In genomic region chr13:29541400-29541799, GRCh38 we compare ENCODE assay signal across 24 cellular contexts. TPM values are rescaled to one million over a fixed set of nuclear protein-coding genes. Genes with fewer than 3 reads are reported as not detected.
DNase-seq lines count a peak whose midpoint lies in the region; ATAC-seq lines count a peak whose summit lies in the region.
"Had no signal": no experiment of that assay in that cellular context is flagged by ENCODE, and none has a peak within 500 bp of the region (broad histone marks: within the 10 kb centered on the region; RNA-seq: fewer than 3 reads in every experiment).

No MANE protein-coding gene starts in this region.

- DNase-seq in activated CD4-positive, alpha-beta T cell treated with anti-CD3 and anti-CD28 coated beads, Interleukin-2, amount 50 U/mL, for 48 hours: peak; percentile 10 to 26
- no peak for DNase-seq in activated CD4-positive, alpha-beta T cell treated with anti-CD3 and anti-CD28 coated beads for 1 hour
- DNase-seq in stimulated activated CD4-positive, alpha-beta T cell treated with anti-CD3 and anti-CD28 coated beads, Interleukin-1b, Interleukin-23, amount 100 ng/mL, for 48 hours: peak; percentile 19
- no peak for DNase-seq in stimulated activated CD4-positive, alpha-beta T cell treated with anti-CD3 and anti-CD28 coated beads, Interleukin-4, amount 100 ng/mL, for 1 hour
- no peak for DNase-seq in activated naive CD4-positive, alpha-beta T cell treated with anti-CD3 and anti-CD28 coated beads, Interleukin-2, amount 50 U/mL, for 72 hours (ENCODE audit: low spot score in 2 of 2)
- DNase-seq in NCI-H345 treated with DMSO at 0.1 percent for 48 hours (lab: John Stamatoyannopoulos, UW; ENCODE audit: unreplicated experiment) (no peak), COR-L47 (lab: John Stamatoyannopoulos, UW) (no peak)
- DNase-seq: adrenal gland; AML-193; body of pancreas; CD8-positive, alpha-beta T cell; foreskin fibroblast; Kasumi-1; NCI-H1417 treated with DMSO at 0.1 percent for 48 hours; NCI-H345; nephron progenitor cell; Right ventricle myocardium superior; stimulated activated naive CD4-positive, alpha-beta T cell; T-helper 9 cell had no signal

- H3K27ac Mint-ChIP-seq in activated naive CD4-positive, alpha-beta T cell treated with anti-CD3 and anti-CD28 coated beads, Interleukin-2, amount 50 U/mL, for 72 hours: peak overlapping the region in 1 of 2 donors; percentile 52
- H3K27ac Mint-ChIP-seq: CD8-positive, alpha-beta T cell; dendritic cell treated with granulocyte-macrophage colony-stimulating factor and Interleukin-4, amounts not matched to agents 40 ng/mL and 50 ng/mL, for 4 days; nephron progenitor cell had no signal

- H3K36me3 Mint-ChIP-seq in activated naive CD4-positive, alpha-beta T cell treated with anti-CD3 and anti-CD28 coated beads, Interleukin-2, amount 50 U/mL, for 72 hours: peaks cover 4 to 15% of the 10 kb centered on the region in 2 donors

- H3K9me3 Mint-ChIP-seq in activated naive CD4-positive, alpha-beta T cell treated with anti-CD3 and anti-CD28 coated beads, Interleukin-2, amount 50 U/mL, for 72 hours: no peaks in the 10 kb centered on the region
- H3K9me3 Mint-ChIP-seq: CD8-positive, alpha-beta T cell; dendritic cell treated with granulocyte-macrophage colony-stimulating factor and Interleukin-4, amounts not matched to agents 40 ng/mL and 50 ng/mL, for 4 days had no signal

- peak; percentile 32 to 79 for ATAC-seq in activated naive CD4-positive, alpha-beta T cell treated with anti-CD3 and anti-CD28 coated beads, Interleukin-2, amount 50 U/mL, for 72 hours
- ATAC-seq: body of pancreas; CD8-positive, alpha-beta T cell; esophagus mucosa; GM12878; Panc1; SK-N-SH treated with all-trans-retinoic acid at 6 μM for 48 hours had no signal

RNA-seq across cellular contexts. Expression of gene SLC7A1, which starts 54.1 kb away (rescaled TPM):
- total RNA-seq in activated naive CD4-positive, alpha-beta T cell treated with anti-CD3 and anti-CD28 coated beads, Interleukin-2, amount 50 U/mL, for 72 hours: 10 to 100 TPM; 63.8 to 92.7 TPM

Comparison
In these comparisons a context has a peak if more than half of its experiments do, and no peak if none do; other contexts are left out.
1. DNase-seq: peak in activated CD4-positive, alpha-beta T cell treated with anti-CD3 and anti-CD28 coated beads, Interleukin-2, amount 50 U/mL, for 48 hours (2 of 2) and stimulated activated CD4-positive, alpha-beta T cell treated with anti-CD3 and anti-CD28 coated beads, Interleukin-1b, Interleukin-23, amount 100 ng/mL, for 48 hours (single experiment); none in activated CD4-positive, alpha-beta T cell treated with anti-CD3 and anti-CD28 coated beads for 1 hour (single experiment), stimulated activated CD4-positive, alpha-beta T cell treated with anti-CD3 and anti-CD28 coated beads, Interleukin-4, amount 100 ng/mL, for 1 hour (single experiment), activated naive CD4-positive, alpha-beta T cell treated with anti-CD3 and anti-CD28 coated beads, Interleukin-2, amount 50 U/mL, for 72 hours (0 of 2), NCI-H345 treated with DMSO at 0.1 percent for 48 hours (single experiment) and COR-L47 (single experiment).